Comparison of ENCODE assay signal across 13 cellular contexts in the genomic region with DNA sequence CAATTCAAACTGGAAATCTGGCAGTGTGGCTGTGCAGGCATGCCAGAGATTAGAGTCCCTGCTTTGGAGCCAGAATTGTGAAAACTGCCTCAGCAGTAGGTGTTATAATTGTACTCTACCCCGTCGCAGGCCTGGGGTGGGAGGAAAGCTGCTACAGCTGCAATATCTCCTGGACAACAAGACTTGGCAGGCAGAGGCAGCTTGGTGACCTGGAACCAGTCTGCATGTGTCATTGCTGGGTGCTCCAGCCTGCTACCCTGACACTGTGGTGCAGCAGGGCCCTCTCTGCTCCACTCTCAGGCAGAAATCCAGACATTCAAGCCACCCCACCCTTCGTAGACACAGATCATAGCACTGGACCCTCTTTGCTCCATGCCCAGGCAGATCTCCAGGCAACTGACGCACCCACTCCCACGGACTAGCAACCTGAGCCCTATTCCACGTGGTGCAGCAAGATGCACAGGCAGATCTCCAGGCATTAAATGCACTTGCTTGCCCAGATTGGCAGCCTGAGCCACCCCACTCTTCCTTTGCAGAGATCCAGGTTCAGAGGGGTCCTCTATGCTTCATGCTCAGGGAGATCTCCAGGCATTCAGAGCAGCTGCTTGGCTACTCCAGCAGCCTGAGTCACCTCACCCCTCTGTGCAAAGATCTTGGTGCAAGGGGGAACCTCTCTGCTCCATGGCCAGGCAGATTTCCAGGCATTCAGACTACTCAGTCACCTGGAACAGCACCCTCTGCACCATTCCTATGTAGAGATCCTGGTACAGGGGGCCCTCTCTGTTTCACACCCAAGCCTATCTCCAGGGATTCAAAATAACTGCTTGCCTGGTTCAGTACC.
DNase-seq lines count a peak whose midpoint lies in the region; ATAC-seq, FAIRE-seq and TF ChIP-seq lines count a peak whose summit lies in the region.
"Had no signal": no experiment of that assay in that cellular context is flagged by ENCODE, and none has a peak within 500 bp of the region (broad histone marks: within the 10 kb centered on the region; RNA-seq: fewer than 3 reads in every experiment).

No MANE protein-coding gene starts in this region.

- H3K27me3 ChIP-seq in pancreas, result no peaks in the 10 kb centered on the region

- no peaks in the 10 kb centered on the region for H3K4me1 ChIP-seq in pancreas

- no peaks in the 10 kb centered on the region for H3K9me3 ChIP-seq in pancreas

- intact Hi-C loops in Right ventricle myocardium inferior (cut with DNase I) (loop anchor here (5.0 to 10.0 kb wide), 2 partner anchors 80 to 877 kb away; no protein-coding TSS in a partner anchor), pancreas (cut with DNase I) (loop anchor here in 1 of 3 donors (10.0 kb wide), 1 partner anchor 600 kb away; no protein-coding TSS in a partner anchor)

- TF ChIP-seq CTCF in pancreas (IDR thresholded peaks at IDR 0.05), result no peak

- 83 to 85% methylated on average over 6 of the region's 6 CpGs for WGBS in pancreas, 2 donors

- no peak for TF ChIP-seq POLR2A in GM12891 (IDR thresholded peaks at IDR 0.05; ENCODE audit: low read depth, low read length)

- no peaks in the 10 kb centered on the region for H3K36me3 ChIP-seq in pancreas

- ATAC-seq in Right ventricle myocardium inferior (peak; percentile 99), pancreas (peak in 3 of 4 donors; percentile 14 to 48 (median 38)), HG03095 (IDR thresholded peaks at IDR 0.05; ENCODE audit: unreplicated experiment) (no peak)

- H3K27ac ChIP-seq in pancreas, result no peak overlapping the region

- H3K4me3 ChIP-seq in pancreas, result no peak overlapping the region

- no peak for DNase-seq in GM12891 (ENCODE audit: insufficient read length, low spot score)
- peak in 31 of 56 donors; percentile 1 to 42 (median 8) for DNase-seq in amygdala (lab: John Stamatoyannopoulos, UW)
- peak; percentile 71 for DNase-seq in Right ventricle myocardium inferior (ENCODE audit: missing footprints)
- no peak for DNase-seq in pancreas
- no peak for DNase-seq in stimulated activated CD4-positive, alpha-beta T cell treated with anti-CD3 and anti-CD28 coated beads, Interleukin-4, amount 100 ng/mL, for 24 hours
- DNase-seq in SIG-M5 (lab: John Stamatoyannopoulos, UW), result no peak
- DNase-seq in activated CD4-positive, alpha-beta T cell treated with anti-CD3 and anti-CD28 coated beads, Interleukin-2, amount 50 U/mL, for 48 hours, result no peak
- DNase-seq: NCI-H1436; NCI-H69; SHP77; stimulated activated naive CD4-positive, alpha-beta T cell had no signal

- peak; percentile 28 for FAIRE-seq in GM12891 (lab: Jason Lieb, UNC)
- no peak for FAIRE-seq in pancreas (lab: Jason Lieb, UNC)
- FAIRE-seq: TTC549 had no signal

TF ChIP-seq in GM12891, 5 proteins besides CTCF, POLR2A, EP300 and RAD21:
- no peak for TF ChIP-seq TAF1 (IDR thresholded peaks at IDR 0.05; ENCODE audit: low read depth, low read length)
- no peak for TF ChIP-seq POLR2AphosphoS5 (IDR thresholded peaks at IDR 0.05; ENCODE audit: low read depth, low read length)
- TF ChIP-seq SPI1 (IDR thresholded peaks at IDR 0.05; ENCODE audit: low read depth, low read length), result no peak
- TF ChIP-seq PAX5 (IDR thresholded peaks at IDR 0.05; ENCODE audit: insufficient read depth, low read length, severe bottlenecking), result no peak
- TF ChIP-seq POU2F2 (IDR thresholded peaks at IDR 0.05; ENCODE audit: low read depth, low read length), result no peak
TF ChIP-seq in GM12891: peak in this region for 0.

Comparison
In these comparisons a context has a peak if more than half of its experiments do, and no peak if none do; other contexts are left out.
1. DNase-seq: peak in amygdala (31 of 56) and Right ventricle myocardium inferior (single experiment); none in GM12891 (single experiment), pancreas (0 of 6), stimulated activated CD4-positive, alpha-beta T cell treated with anti-CD3 and anti-CD28 coated beads, Interleukin-4, amount 100 ng/mL, for 24 hours (single experiment), SIG-M5 (single experiment) and activated CD4-positive, alpha-beta T cell treated with anti-CD3 and anti-CD28 coated beads, Interleukin-2, amount 50 U/mL, for 48 hours (0 of 2).